In the genomic region with DNA sequence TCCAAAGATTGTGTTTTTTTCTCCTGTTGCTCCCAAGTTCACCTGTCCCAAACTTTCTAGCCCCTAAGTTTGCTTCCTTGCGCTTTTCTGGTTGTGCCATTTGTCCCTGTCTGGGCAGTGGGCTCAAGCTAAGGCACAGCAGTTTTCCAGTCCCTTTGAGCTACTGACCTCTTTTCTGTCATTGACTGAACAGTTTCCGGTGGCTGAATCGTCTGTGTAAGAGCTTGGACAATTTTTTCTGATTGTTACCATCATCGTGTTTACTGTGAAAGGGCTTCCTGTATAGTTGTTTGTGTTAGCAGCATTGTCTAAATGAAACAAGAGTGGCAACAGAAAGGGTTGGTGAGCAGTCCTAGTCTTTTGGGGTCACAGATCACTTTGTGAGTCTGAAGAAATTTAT, we compare ENCODE assay signal across 24 cellular contexts. TPM values are rescaled to one million over a fixed set of nuclear protein-coding genes. Genes with fewer than 3 reads are reported as not detected.
DNase-seq lines count a peak whose midpoint lies in the region; ATAC-seq and TF ChIP-seq lines count a peak whose summit lies in the region.
"Had no signal": no experiment of that assay in that cellular context is flagged by ENCODE, and none has a peak within 500 bp of the region (broad histone marks: within the 10 kb centered on the region; RNA-seq: fewer than 3 reads in every experiment).

No MANE protein-coding gene starts in this region.

- peaks cover 35% of the 10 kb centered on the region for H3K4me1 Mint-ChIP-seq in stimulated activated naive CD8-positive, alpha-beta T cell treated with anti-CD3 and anti-CD28 coated beads, Interleukin-15, Interleukin-2, amounts not matched to agents 100 ng/mL and 50 ng/mL, for 24 hours (ENCODE audit: low read depth)
- peaks cover 33% of the 10 kb centered on the region for H3K4me1 Mint-ChIP-seq in stimulated activated naive CD8-positive, alpha-beta T cell treated with anti-CD3 and anti-CD28 coated beads, Interleukin-15, amount 100 ng/mL, for 72 hours

- no peaks in the 10 kb centered on the region for H3K27me3 Mint-ChIP-seq in stimulated activated naive CD8-positive, alpha-beta T cell treated with anti-CD3 and anti-CD28 coated beads, Interleukin-15, Interleukin-2, amounts not matched to agents 100 ng/mL and 50 ng/mL, for 24 hours
- no peaks in the 10 kb centered on the region for H3K27me3 Mint-ChIP-seq in stimulated activated naive CD8-positive, alpha-beta T cell treated with anti-CD3 and anti-CD28 coated beads, Interleukin-15, amount 100 ng/mL, for 72 hours
- H3K27me3 Mint-ChIP-seq: activated naive CD8-positive, alpha-beta T cell treated with anti-CD3 and anti-CD28 coated beads, Interleukin-2, amount 10 ng/mL, durations not matched to agents 7 days and 5 days had no signal

- intact Hi-C loops in thyroid gland (cut with DNase I), result no loop called here

- no peak for ATAC-seq in stimulated activated naive CD8-positive, alpha-beta T cell treated with anti-CD3 and anti-CD28 coated beads, Interleukin-15, amount 100 ng/mL, for 72 hours
- ATAC-seq: activated CD4-positive, CD25-positive, alpha-beta regulatory T cell treated with anti-CD3 and anti-CD28 coated beads, Interleukin-2, amount 50 U/mL, for 24 hours; body of pancreas; heart left ventricle had no signal

- H3K27ac Mint-ChIP-seq in stimulated activated naive CD8-positive, alpha-beta T cell treated with anti-CD3 and anti-CD28 coated beads, Interleukin-15, Interleukin-2, amounts not matched to agents 100 ng/mL and 50 ng/mL, for 24 hours, result peak overlapping the region; percentile 34
- H3K27ac Mint-ChIP-seq in stimulated activated naive CD8-positive, alpha-beta T cell treated with anti-CD3 and anti-CD28 coated beads, Interleukin-15, amount 100 ng/mL, for 72 hours, result no peak overlapping the region
- H3K27ac Mint-ChIP-seq: activated naive CD8-positive, alpha-beta T cell treated with anti-CD3 and anti-CD28 coated beads, Interleukin-2, amount 10 ng/mL, durations not matched to agents 7 days and 5 days had no signal

- 65 to 67% methylated on average over 4 of the region's 4 CpGs for WGBS in thyroid gland, 2 donors

- H3K9me3 Mint-ChIP-seq in stimulated activated naive CD8-positive, alpha-beta T cell treated with anti-CD3 and anti-CD28 coated beads, Interleukin-15, Interleukin-2, amounts not matched to agents 100 ng/mL and 50 ng/mL, for 24 hours, result no peaks in the 10 kb centered on the region
- no peaks in the 10 kb centered on the region for H3K9me3 Mint-ChIP-seq in stimulated activated naive CD8-positive, alpha-beta T cell treated with anti-CD3 and anti-CD28 coated beads, Interleukin-15, amount 100 ng/mL, for 72 hours
- H3K9me3 Mint-ChIP-seq: activated naive CD8-positive, alpha-beta T cell treated with anti-CD3 and anti-CD28 coated beads, Interleukin-2, amount 10 ng/mL, durations not matched to agents 7 days and 5 days had no signal

- H3K4me3 ChIP-seq in thyroid gland (replicated peaks in 1 of 3), result no peak overlapping the region
- H3K4me3 ChIP-seq: body of pancreas, colonic mucosa, heart left ventricle, left ventricle myocardium inferior, smooth muscle cell, uterus had no signal

- H3K27ac ChIP-seq in thyroid gland, result peak overlapping the region in 2 of 3 donors; percentile 68 to 78
- H3K27ac ChIP-seq: 22Rv1, body of pancreas, colonic mucosa, heart left ventricle, left ventricle myocardium inferior, uterus had no signal

- H3K36me3 ChIP-seq in thyroid gland, result no peaks in the 10 kb centered on the region
- H3K36me3 ChIP-seq: colonic mucosa, uterus had no signal

- peak; percentile 64 for DNase-seq in DMS79 treated with DMSO at 0.1 percent for 48 hours (lab: John Stamatoyannopoulos, UW)
- no peak for DNase-seq in DMS79 (lab: John Stamatoyannopoulos, UW)
- DNase-seq in stimulated activated naive CD8-positive, alpha-beta T cell treated with anti-CD3 and anti-CD28 coated beads, Interleukin-15, amount 100 ng/mL, for 72 hours, result no peak
- DNase-seq in dermis microvascular lymphatic vessel endothelial cell (ENCODE audit: low read depth in 2 of 2), result peak; percentile 45 to 50
- no peak for DNase-seq in thyroid gland
- no peak for DNase-seq in activated CD4-positive, CD25-positive, alpha-beta regulatory T cell (lab: John Stamatoyannopoulos, UW)
- no peak for DNase-seq in NOMO-1 treated with DMSO at 0.1 percent for 48 hours (lab: John Stamatoyannopoulos, UW; ENCODE audit: unreplicated experiment)
- DNase-seq: activated CD8-positive, alpha-beta memory T cell treated with anti-CD3 and anti-CD28 coated beads for 24 hours; activated naive CD8-positive, alpha-beta T cell treated with anti-CD3 and anti-CD28 coated beads, Interleukin-2, amount 10 ng/mL, durations not matched to agents 7 days and 5 days; AML-193; body of pancreas; colonic mucosa; heart left ventricle; Kasumi-1; left ventricle myocardium inferior; NCI-H1048; stimulated activated CD4-positive, alpha-beta T cell treated with anti-CD3 and anti-CD28 coated beads, Interleukin-4, amount 100 ng/mL, for 1 hour; substantia nigra; T1000; uterus had no signal

- TF ChIP-seq POLR2A in thyroid gland (IDR thresholded peaks at IDR 0.05), result no peak

- peaks cover 55 to 64% of the 10 kb centered on the region in 2 donors for H3K4me1 ChIP-seq in thyroid gland
- H3K4me1 ChIP-seq: colonic mucosa, uterus had no signal

- peaks cover 20% of the 10 kb centered on the region for H3K36me3 Mint-ChIP-seq in stimulated activated naive CD8-positive, alpha-beta T cell treated with anti-CD3 and anti-CD28 coated beads, Interleukin-15, Interleukin-2, amounts not matched to agents 100 ng/mL and 50 ng/mL, for 24 hours (ENCODE audit: low read depth)

- H3K27me3 ChIP-seq in thyroid gland, result no peaks in the 10 kb centered on the region
- H3K27me3 ChIP-seq: body of pancreas, colonic mucosa, heart left ventricle, uterus had no signal

- no peak for TF ChIP-seq CTCF in thyroid gland (IDR thresholded peaks at IDR 0.05)

- H3K9me3 ChIP-seq in thyroid gland, result no peaks in the 10 kb centered on the region
- H3K9me3 ChIP-seq: body of pancreas, colonic mucosa, heart left ventricle, left ventricle myocardium inferior, uterus had no signal

- no peak overlapping the region for H3K4me3 Mint-ChIP-seq in stimulated activated naive CD8-positive, alpha-beta T cell treated with anti-CD3 and anti-CD28 coated beads, Interleukin-15, Interleukin-2, amounts not matched to agents 100 ng/mL and 50 ng/mL, for 24 hours
- H3K4me3 Mint-ChIP-seq in stimulated activated naive CD8-positive, alpha-beta T cell treated with anti-CD3 and anti-CD28 coated beads, Interleukin-15, amount 100 ng/mL, for 72 hours, result no peak overlapping the region
- H3K4me3 Mint-ChIP-seq: activated naive CD8-positive, alpha-beta T cell treated with anti-CD3 and anti-CD28 coated beads, Interleukin-2, amount 10 ng/mL, durations not matched to agents 7 days and 5 days had no signal

RNA-seq across cellular contexts. Expression of gene BMAL1, which starts 49.8 kb away (rescaled TPM):
- total RNA-seq in dermis microvascular lymphatic vessel endothelial cell (7.4 and 9.6 TPM in 2 replicates), thyroid gland (10 to 100 TPM; 41.2 to 97.5 (median 50.7) TPM)

Comparison
In these comparisons a context has a peak if more than half of its experiments do, and no peak if none do; other contexts are left out.
1. DNase-seq: peak in DMS79 treated with DMSO at 0.1 percent for 48 hours (single experiment) and dermis microvascular lymphatic vessel endothelial cell (2 of 2); none in DMS79 (single experiment), stimulated activated naive CD8-positive, alpha-beta T cell treated with anti-CD3 and anti-CD28 coated beads, Interleukin-15, amount 100 ng/mL, for 72 hours (0 of 2), thyroid gland (0 of 2), activated CD4-positive, CD25-positive, alpha-beta regulatory T cell (0 of 4) and NOMO-1 treated with DMSO at 0.1 percent for 48 hours (single experiment).